ENCODE assay signal across 8 cellular contexts in the genomic region with DNA sequence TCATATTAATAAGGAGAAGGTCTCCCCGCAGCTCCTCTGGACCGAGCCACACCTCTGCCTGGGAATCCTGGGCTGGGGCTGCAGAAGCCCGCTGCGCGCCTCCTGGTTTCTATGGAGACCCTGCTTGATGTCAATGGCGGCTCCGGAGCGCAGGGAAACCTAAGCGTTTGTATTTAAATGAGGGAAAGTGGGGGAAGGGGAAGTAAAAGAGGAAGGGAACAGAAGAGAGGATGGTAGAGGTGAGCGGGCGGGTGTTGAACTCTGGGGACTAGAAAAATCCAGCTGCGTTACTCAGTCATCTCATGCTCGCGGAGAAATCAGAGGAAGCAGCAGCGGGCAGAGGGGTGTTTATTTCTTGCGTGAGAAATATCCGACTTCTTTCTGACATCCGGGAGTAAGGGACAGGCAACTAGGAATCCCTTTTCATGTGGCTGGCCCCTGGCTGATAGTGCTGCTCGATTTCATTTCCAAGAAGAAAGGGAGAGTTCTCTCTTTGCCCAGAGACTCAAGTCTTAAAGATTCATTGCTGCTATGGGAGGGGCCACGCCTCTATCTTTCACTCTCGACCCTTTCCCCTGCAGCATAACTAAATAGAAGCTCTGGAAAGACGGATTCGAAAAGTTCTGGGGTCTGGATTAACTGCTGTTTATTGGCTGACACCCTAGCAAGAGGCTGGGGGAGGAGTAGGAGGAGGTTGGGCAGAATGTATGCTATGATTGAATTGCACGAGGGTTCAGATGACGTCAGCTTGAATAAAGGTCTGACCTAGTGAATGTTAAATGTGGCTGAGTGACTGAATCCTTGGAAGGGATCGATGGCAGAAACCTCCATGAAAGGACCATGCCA.
A peak's percentile ranks its signal among the peaks of the same experiment; 100 is the strongest.
DNase-seq lines count a peak whose midpoint lies in the region; ATAC-seq and TF ChIP-seq lines count a peak whose summit lies in the region.

No MANE protein-coding gene starts in this region.

- no peaks in the 10 kb centered on the region for H3K36me3 Mint-ChIP-seq in stimulated activated naive B cell treated with anti-CD40 and anti-IgM and Interleukin-4, amounts not matched to agents 10 μg/mL and 1 μg/mL and 100 μg/mL, for 72 hours

- H3K27me3 ChIP-seq in HUES64 (ENCODE audit: insufficient read depth, low read length) = no peaks in the 10 kb centered on the region

- peaks cover 25% of the 10 kb centered on the region for H3K4me1 ChIP-seq in HUES64 (ENCODE audit: insufficient read depth, low read length)

- H3K4me3 ChIP-seq in HUES64 (ENCODE audit: low read length) (peak overlapping the region; percentile 66), choroid plexus epithelial cell (ENCODE audit: low read depth, low read length) (peak overlapping the region; percentile 61)

- peak; percentile 50 for ATAC-seq in left lobe of liver
- peak; percentile 73 to 77 for ATAC-seq in stimulated activated naive B cell treated with anti-CD40 and anti-IgM and Interleukin-4, amounts not matched to agents 10 μg/mL and 1 μg/mL and 100 μg/mL, for 72 hours (replicated peaks)
- ATAC-seq in HG03520 (IDR thresholded peaks at IDR 0.05; ENCODE audit: unreplicated experiment) = no peak

- peak overlapping the region; percentile 82 for H3K9ac ChIP-seq in HUES64 (ENCODE audit: low read depth, low read length)

- DNase-seq in DMS79 treated with DMSO at 0.1 percent for 48 hours (lab: John Stamatoyannopoulos, UW) (peak; percentile 79), SHP77 treated with DMSO at 0.1 percent for 48 hours (lab: John Stamatoyannopoulos, UW) (peak; percentile 51), choroid plexus epithelial cell (ENCODE audit: low read depth) (peak; percentile 50), left lobe of liver (ENCODE audit: low spot score) (no peak), T-helper 9 cell (no peak)
- no peak for DNase-seq in stimulated activated naive B cell treated with anti-CD40 and anti-IgM and Interleukin-4, amounts not matched to agents 10 μg/mL and 1 μg/mL and 100 μg/mL, for 72 hours

- H3K4me3 Mint-ChIP-seq in stimulated activated naive B cell treated with anti-CD40 and anti-IgM and Interleukin-4, amounts not matched to agents 10 μg/mL and 1 μg/mL and 100 μg/mL, for 72 hours = peak overlapping the region; percentile 75 to 85

- no peaks in the 10 kb centered on the region for H3K9me3 ChIP-seq in HUES64 (ENCODE audit: insufficient read depth, low read depth, low read length)

- 2% methylated on average over 26 of the region's 26 CpGs for WGBS in HUES64

- no peaks in the 10 kb centered on the region for H3K9me3 Mint-ChIP-seq in stimulated activated naive B cell treated with anti-CD40 and anti-IgM and Interleukin-4, amounts not matched to agents 10 μg/mL and 1 μg/mL and 100 μg/mL, for 72 hours

- peaks cover 57 to 59% of the 10 kb centered on the region in 2 donors for H3K27me3 Mint-ChIP-seq in stimulated activated naive B cell treated with anti-CD40 and anti-IgM and Interleukin-4, amounts not matched to agents 10 μg/mL and 1 μg/mL and 100 μg/mL, for 72 hours

- no peak for TF ChIP-seq CTCF in choroid plexus epithelial cell (conservative IDR thresholded peaks at IDR 0.05; ENCODE audit: low read depth, low read length)

- H3K27ac Mint-ChIP-seq in stimulated activated naive B cell treated with anti-CD40 and anti-IgM and Interleukin-4, amounts not matched to agents 10 μg/mL and 1 μg/mL and 100 μg/mL, for 72 hours = peak overlapping the region; percentile 47

- H3K36me3 ChIP-seq in HUES64 (ENCODE audit: insufficient read depth, low read length) = no peaks in the 10 kb centered on the region

- H3K4me1 Mint-ChIP-seq in stimulated activated naive B cell treated with anti-CD40 and anti-IgM and Interleukin-4, amounts not matched to agents 10 μg/mL and 1 μg/mL and 100 μg/mL, for 72 hours = peaks cover 19 to 29% of the 10 kb centered on the region in 2 donors

- H3K27ac ChIP-seq in HUES64 (ENCODE audit: low read depth, low read length) = peak overlapping the region; percentile 89

Comparison
In these comparisons a context has a peak if more than half of its experiments do, and no peak if none do; other contexts are left out.
1. DNase-seq: peak in DMS79 treated with DMSO at 0.1 percent for 48 hours (single experiment), SHP77 treated with DMSO at 0.1 percent for 48 hours (single experiment) and choroid plexus epithelial cell (single experiment); none in left lobe of liver (single experiment), stimulated activated naive B cell treated with anti-CD40 and anti-IgM and Interleukin-4, amounts not matched to agents 10 μg/mL and 1 μg/mL and 100 μg/mL, for 72 hours (single experiment) and T-helper 9 cell (single experiment).